In the genomic region with DNA sequence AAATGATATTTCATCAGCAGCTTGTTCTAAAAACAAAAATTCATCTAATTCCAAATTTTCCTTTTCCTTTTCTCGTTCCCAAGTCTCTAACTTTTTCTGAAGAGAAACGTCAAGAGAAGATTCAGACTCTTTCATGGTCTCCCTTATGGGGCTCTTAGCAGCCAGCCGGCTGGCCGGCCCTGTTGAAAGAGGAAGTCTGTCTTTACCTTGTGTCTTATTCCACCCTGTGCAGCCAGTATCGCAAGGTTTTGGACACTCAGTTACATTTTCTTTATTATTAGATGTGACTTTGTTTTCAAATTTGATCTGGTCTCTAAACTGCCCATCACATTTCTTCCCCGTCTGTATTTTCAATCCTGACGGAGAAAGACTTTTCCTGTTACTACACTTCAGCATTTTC, we compare ENCODE assay signal across 23 cellular contexts.
"Had no signal": no experiment of that assay in that cellular context is flagged by ENCODE, and none has a peak within 500 bp of the region (broad histone marks: within the 10 kb centered on the region; RNA-seq: fewer than 3 reads in every experiment).

No MANE protein-coding gene starts in this region.

- H3K4me1 Mint-ChIP-seq: activated T-helper 17 cell treated with anti-CD3 and anti-CD28 coated beads, Interleukin-2, amount 50 U/mL, for 72 hours had no signal

- H3K4me3 Mint-ChIP-seq: activated CD4-positive, alpha-beta memory T cell treated with anti-CD3 and anti-CD28 coated beads, Interleukin-2, amount 10 ng/mL, durations not matched to agents 7 days and 5 days; activated naive CD4-positive, alpha-beta T cell treated with anti-CD3 and anti-CD28 coated beads for 36 hours; activated naive CD8-positive, alpha-beta T cell treated with anti-CD3 and anti-CD28 coated beads for 36 hours; activated T-helper 17 cell treated with anti-CD3 and anti-CD28 coated beads, Interleukin-2, amount 50 U/mL, for 72 hours; T-helper 17 cell had no signal

- H3K9me3 Mint-ChIP-seq: activated CD4-positive, alpha-beta memory T cell treated with anti-CD3 and anti-CD28 coated beads, Interleukin-2, amount 10 ng/mL, durations not matched to agents 7 days and 5 days; activated naive CD4-positive, alpha-beta T cell treated with anti-CD3 and anti-CD28 coated beads for 36 hours; activated naive CD8-positive, alpha-beta T cell treated with anti-CD3 and anti-CD28 coated beads for 36 hours; activated T-helper 17 cell treated with anti-CD3 and anti-CD28 coated beads, Interleukin-2, amount 50 U/mL, for 72 hours had no signal

- H3K27ac Mint-ChIP-seq: activated CD4-positive, alpha-beta memory T cell treated with anti-CD3 and anti-CD28 coated beads, Interleukin-2, amount 10 ng/mL, durations not matched to agents 7 days and 5 days; activated naive CD4-positive, alpha-beta T cell treated with anti-CD3 and anti-CD28 coated beads for 36 hours; activated naive CD8-positive, alpha-beta T cell treated with anti-CD3 and anti-CD28 coated beads for 36 hours; activated T-helper 17 cell treated with anti-CD3 and anti-CD28 coated beads, Interleukin-2, amount 50 U/mL, for 72 hours; T-helper 17 cell had no signal

- ATAC-seq: activated T-helper 17 cell treated with anti-CD3 and anti-CD28 coated beads, Interleukin-2, amount 50 U/mL, for 72 hours; T-helper 17 cell had no signal

- H3K27me3 ChIP-seq: brain microvascular endothelial cell had no signal

- H3K27me3 Mint-ChIP-seq: activated CD4-positive, alpha-beta memory T cell treated with anti-CD3 and anti-CD28 coated beads, Interleukin-2, amount 10 ng/mL, durations not matched to agents 7 days and 5 days; activated naive CD8-positive, alpha-beta T cell treated with anti-CD3 and anti-CD28 coated beads for 36 hours; activated T-helper 17 cell treated with anti-CD3 and anti-CD28 coated beads, Interleukin-2, amount 50 U/mL, for 72 hours; T-helper 17 cell had no signal

- DNase-seq: activated CD4-positive, alpha-beta memory T cell treated with anti-CD3 and anti-CD28 coated beads, Interleukin-2, amount 10 ng/mL, durations not matched to agents 7 days and 5 days; activated CD4-positive, alpha-beta T cell treated with anti-CD3 and anti-CD28 coated beads, Interleukin-2, amount 50 U/mL, for 1 hour; activated CD4-positive, CD25-positive, alpha-beta regulatory T cell; activated gamma-delta T cell; activated naive CD4-positive, alpha-beta T cell treated with anti-CD3 and anti-CD28 coated beads for 36 hours; activated naive CD8-positive, alpha-beta T cell treated with anti-CD3 and anti-CD28 coated beads for 36 hours; activated T-cell treated with anti-CD3 and anti-CD28 coated beads for 4 hours; activated T-cell treated with anti-CD3 and anti-CD28 coated beads, Interleukin-2, amount 50 U/mL, for 48 hours; brain microvascular endothelial cell; cerebellar nuclear complex; Karpas-422; MM.1S; NCI-H1105; NCI-H1436; NCI-H1694 treated with DMSO at 0.1 percent for 48 hours; NCI-H2029 treated with DMSO at 0.1 percent for 48 hours; NCI-H446; NCI-H524; SIG-M5; T-helper 17 cell; T1000 had no signal

- H3K27ac ChIP-seq: brain microvascular endothelial cell, VCaP had no signal
